Comparison of ENCODE assay signal across 9 cellular contexts in genomic region chr10:69801094-69801433, GRCh38. TPM values are rescaled to one million over a fixed set of nuclear protein-coding genes. Genes with fewer than 3 reads are reported as not detected.
DNase-seq lines count a peak whose midpoint lies in the region; ATAC-seq and TF ChIP-seq lines count a peak whose summit lies in the region.
"Had no signal": no experiment of that assay in that cellular context is flagged by ENCODE, and none has a peak within 500 bp of the region (broad histone marks: within the 10 kb centered on the region; RNA-seq: fewer than 3 reads in every experiment).

No MANE protein-coding gene starts in this region.

- no peaks in the 10 kb centered on the region for H3K36me3 ChIP-seq in GM23248 (ENCODE audit: low read depth)

- no peak overlapping the region for H3K27ac Mint-ChIP-seq in MCF 10A (ENCODE audit: low read depth, unreplicated experiment)

- no peaks in the 10 kb centered on the region for H3K36me3 Mint-ChIP-seq in MCF 10A (ENCODE audit: insufficient read depth, unreplicated experiment)

- H3K79me2 ChIP-seq in GM23248 (ENCODE audit: insufficient read depth): peaks cover 17% of the 10 kb centered on the region; the same call in 1 of the 2 replicates

- H3K4me1 Mint-ChIP-seq in MCF 10A (ENCODE audit: insufficient read depth, unreplicated experiment): peaks cover 18% of the 10 kb centered on the region

- WGBS in GM23248 (ENCODE audit: low coverage in 1 of 2, low lambda C conversion rate in 2 of 2, missing lambda C conversion rate in 2 of 2), 2 experiments: 58% methylated on average over 7 to 8 of the region's 8 CpGs

- peak overlapping the region; percentile 88 for H2AFZ ChIP-seq in GM23248

- H3K9me3 ChIP-seq in GM23248 (ENCODE audit: low read depth): no peaks in the 10 kb centered on the region

- H3K9ac ChIP-seq in GM23248: peak overlapping the region; percentile 81

- CTCF ChIA-PET in MCF 10A (lab: Yijun Ruan, JAX): interaction anchor here (0.6 to 2.6 kb wide), 7 partner anchors 13 to 158 kb away, joined by 3 to 10 read pairs (median 3); no protein-coding TSS in a partner anchor

- no peaks in the 10 kb centered on the region for H4K20me1 ChIP-seq in GM23248 (ENCODE audit: insufficient read depth)

- H3K9me3 Mint-ChIP-seq in MCF 10A (ENCODE audit: unreplicated experiment): no peaks in the 10 kb centered on the region

- peak; percentile 81 for TF ChIP-seq CTCF in AG09309 (IDR thresholded peaks at IDR 0.05; ENCODE audit: control insufficient read depth, insufficient read depth, low read depth, low read length, missing control alignments)
- TF ChIP-seq CTCF in MCF 10A (IDR thresholded peaks at IDR 0.05; ENCODE audit: unreplicated experiment): peak; percentile 59

- in situ Hi-C loops in GM23248 (cut with MboI): no loop called here

- BruUV-seq in MCF 10A (replicated peaks; lab: Mats Ljungman, UMichigan): no TSS peak

- H3K4me3 ChIP-seq in AG09309 (ENCODE audit: control insufficient read depth, low read depth, low read length) (peak overlapping the region; percentile 68), GM23248 (peak overlapping the region; percentile 83)

- H3K27me3 ChIP-seq in GM23248 (replicated peaks; ENCODE audit: insufficient read depth): no peaks in the 10 kb centered on the region

- POLR2A ChIA-PET in MCF 10A (lab: Yijun Ruan, JAX): no interaction called here

- H3K27me3 Mint-ChIP-seq in MCF 10A (ENCODE audit: insufficient read depth, unreplicated experiment): no peaks in the 10 kb centered on the region

- H3K4me2 ChIP-seq in GM23248 (ENCODE audit: unreplicated experiment): peak overlapping the region; percentile 99

- ATAC-seq in HG03439 (IDR thresholded peaks at IDR 0.05; ENCODE audit: unreplicated experiment): no peak

- no peaks in the 10 kb centered on the region for H3K9me2 ChIP-seq in GM23248 (ENCODE audit: insufficient read depth)

- intact Hi-C loops in MCF 10A (cut with micrococcal nuclease): loop anchor here (1.0 to 10.0 kb wide), 4 partner anchors 105 to 286 kb away; no protein-coding TSS in a partner anchor

- peaks cover 9% of the 10 kb centered on the region; the same call in 1 of the 2 replicates for H3F3A ChIP-seq in GM23248 (ENCODE audit: insufficient read depth)

- peak overlapping the region; percentile 81 for H3K4me3 Mint-ChIP-seq in MCF 10A (ENCODE audit: unreplicated experiment)

- DNase-seq in AG09309 (ENCODE audit: low read depth) (no peak), GM23248 (peak; percentile 70), RPMI8226 (peak; percentile 75), MCF 10A (ENCODE audit: unreplicated experiment) (peak; percentile 73), kidney glomerular epithelial cell (lab: John Stamatoyannopoulos, UW) (peak; percentile 15), inferior parietal cortex (ENCODE audit: extremely low spot score) (no peak)
- peak; percentile 23 to 42 for DNase-seq in stimulated activated CD8-positive, alpha-beta memory T cell treated with anti-CD3 and anti-CD28 coated beads, Interleukin-2, amount 100 ng/mL, for 48 hours (ENCODE audit: low read depth in 2 of 2)
- DNase-seq: naive B cell had no signal

- H3K4me1 ChIP-seq in GM23248 (ENCODE audit: insufficient read depth): no peaks in the 10 kb centered on the region

- no peak overlapping the region for H3K27ac ChIP-seq in GM23248

RNA-seq across cellular contexts. Expression of gene COL13A1, which starts 0.6 kb away (rescaled TPM):
- total RNA-seq in GM23248 (2014; rRNA removed; shearing (Covaris generic)): 17.2 and 17.3 TPM in 2 replicates
- 12.8 and 15.2 TPM in 2 replicates for polyA plus RNA-seq in GM23248 (2016; fragmentation: Nextera tagmentation; extraction: Ambion mirVana)
- total RNA-seq in MCF 10A (2022): 0.22 and 0.47 TPM in 2 replicates

Comparison
In these comparisons a context has a peak if more than half of its experiments do, and no peak if none do; other contexts are left out.
1. DNase-seq: peak in GM23248 (single experiment), RPMI8226 (single experiment), MCF 10A (single experiment), kidney glomerular epithelial cell (single experiment) and stimulated activated CD8-positive, alpha-beta memory T cell treated with anti-CD3 and anti-CD28 coated beads, Interleukin-2, amount 100 ng/mL, for 48 hours (2 of 2); none in AG09309 (single experiment) and inferior parietal cortex (single experiment).
2. RNA of gene COL13A1, which starts 0.6 kb away (total RNA-seq): 17.2 to 17.3 TPM in GM23248; 0.22 to 0.47 TPM in MCF 10A; every median in the first group is over 10 times any median in the second.